Comparison of ENCODE assay signal across 12 cellular contexts in genomic region chr17:82871056-82871775, GRCh38. TPM values are rescaled to one million over a fixed set of nuclear protein-coding genes. Genes with fewer than 3 reads are reported as not detected.
DNase-seq lines count a peak whose midpoint lies in the region; ATAC-seq, FAIRE-seq and TF ChIP-seq lines count a peak whose summit lies in the region.
"Had no signal": no experiment of that assay in that cellular context is flagged by ENCODE, and none has a peak within 500 bp of the region (broad histone marks: within the 10 kb centered on the region; RNA-seq: fewer than 3 reads in every experiment).

No MANE protein-coding gene starts in this region.

- 0 out of 2 replicates have a peak, but pooled peaks have one; percentile 4 for TF ChIP-seq CTCF in BE2C (IDR thresholded peaks at IDR 0.05; ENCODE audit: low read depth, low read length)
- no peak for TF ChIP-seq CTCF in bronchial epithelial cell (IDR thresholded peaks at IDR 0.05; ENCODE audit: insufficient read depth, low read length, severe bottlenecking)
- TF ChIP-seq CTCF in omental fat pad (IDR thresholded peaks at IDR 0.05), result no peak

- peaks cover 11% of the 10 kb centered on the region for H3K4me1 ChIP-seq in BE2C

- H3K27me3 ChIP-seq in BE2C (no peaks in the 10 kb centered on the region), bronchial epithelial cell (ENCODE audit: control insufficient read depth, insufficient read depth, low read length) (no peaks in the 10 kb centered on the region)

- TF ChIP-seq POLR2A in GM18951 (IDR thresholded peaks at IDR 0.05; ENCODE audit: extremely low read depth, insufficient read depth, insufficient read length), result peak; percentile 34

- in situ Hi-C loops in GM18951 (cut with MboI; ENCODE audit: low sequenced_read_pairs, unreplicated experiment), result no loop called here

- no peak for DNase-seq in BE2C
- peak; percentile 45 for DNase-seq in bronchial epithelial cell (ENCODE audit: low read depth)
- DNase-seq in omental fat pad (ENCODE audit: low spot score), result no peak
- no peak for DNase-seq in activated CD8-positive, alpha-beta memory T cell treated with anti-CD3 and anti-CD28 coated beads, Interleukin-2, amount 50 U/mL, for 4 hours
- DNase-seq in hepatic stellate cell (ENCODE audit: low spot score), result no peak
- DNase-seq in activated naive CD4-positive, alpha-beta T cell treated with anti-CD3 and anti-CD28 coated beads, Interleukin-2, amount 50 U/mL, for 16 hours, result no peak

- no peak for FAIRE-seq in bronchial epithelial cell (lab: Jason Lieb, UNC)
- FAIRE-seq: colon had no signal

- H3K36me3 ChIP-seq in BE2C, result peaks cover 3% of the 10 kb centered on the region
- peaks cover 3% of the 10 kb centered on the region for H3K36me3 ChIP-seq in bronchial epithelial cell (ENCODE audit: control insufficient read depth, insufficient read depth, low read length)

- H3K4me3 ChIP-seq in BE2C (ENCODE audit: low read depth, low read length) (no peak overlapping the region), bronchial epithelial cell (ENCODE audit: low read depth, low read length) (no peak overlapping the region)
- H3K4me3 ChIP-seq: thoracic aorta had no signal

- ATAC-seq in HG03025 (IDR thresholded peaks at IDR 0.05; ENCODE audit: low FRiP score, unreplicated experiment), result peak; percentile 65
- no peak for ATAC-seq in omental fat pad (ENCODE audit: low FRiP score)

- no peaks in the 10 kb centered on the region for H3K9me3 ChIP-seq in BE2C
- H3K9me3 ChIP-seq: thoracic aorta had no signal

RNA-seq across cellular contexts. Expression of gene ZNF750, which starts 31.4 kb away (rescaled TPM):
- 0.54 TPM for polyA plus RNA-seq in BE2C (2012; ENCODE audit: insufficient read depth, insufficient read length, low read depth)
- 3.2 and 13.8 TPM in 2 replicates for total RNA-seq in bronchial epithelial cell
- not detected for total RNA-seq in omental fat pad
- total RNA-seq: Daoy; naive thymus-derived CD8-positive, alpha-beta T cell; thoracic aorta had no signal
- polyA plus RNA-seq: naive thymus-derived CD8-positive, alpha-beta T cell had no signal
